8 cellular contexts compared by ENCODE assay signal in genomic region chr10:5434017-5434753, GRCh38. TPM values are rescaled to one million over a fixed set of nuclear protein-coding genes. Genes with fewer than 3 reads are reported as not detected.
A peak's percentile ranks its signal among the peaks of the same experiment; 100 is the strongest.
DNase-seq lines count a peak whose midpoint lies in the region; ATAC-seq and TF ChIP-seq lines count a peak whose summit lies in the region.

No MANE protein-coding gene starts in this region.

- no CpG with 5 or more reads among the region's 3 CpGs for WGBS in trophoblast cell (ENCODE audit: extremely low coverage, insufficient coverage, insufficient read length)

- no peak overlapping the region for H2BK12ac ChIP-seq in trophoblast cell (ENCODE audit: low read length)

- ATAC-seq in GM18873 (IDR thresholded peaks at IDR 0.05; ENCODE audit: low FRiP score, unreplicated experiment) = no peak

- no peak overlapping the region for H3K4ac ChIP-seq in trophoblast cell (ENCODE audit: low read depth, low read length)

- no peak overlapping the region for H3K9ac ChIP-seq in trophoblast cell (ENCODE audit: low read length)

- peaks cover 0 to 1% of the 10 kb centered on the region in 2 experiments for H3K36me3 ChIP-seq in trophoblast cell (ENCODE audit: control insufficient read depth in 1 of 2, insufficient read depth in 2 of 2, low read length in 2 of 2)

- H4K8ac ChIP-seq in trophoblast cell (ENCODE audit: low read depth, low read length) = no peak overlapping the region

- H3K18ac ChIP-seq in trophoblast cell (ENCODE audit: low read length) = no peak overlapping the region

- peaks cover 5% of the 10 kb centered on the region for H3K9me3 Mint-ChIP-seq in T-helper 1 cell treated with Interleukin-12 subunit alpha and Interleukin-12 subunit beta and Interleukin-4 antibody, amounts not matched to agents 30 μg/mL and 1 μg/mL, for 36 hours

- no peak overlapping the region for H3K4me3 ChIP-seq in AG09309 (ENCODE audit: control insufficient read depth, low read depth, low read length)
- no peak overlapping the region for H3K4me3 ChIP-seq in Jurkat, Clone E6-1 (ENCODE audit: low read length)
- no peak overlapping the region for H3K4me3 ChIP-seq in fibroblast of the aortic adventitia (ENCODE audit: low read depth, low read length)
- H3K4me3 ChIP-seq in trophoblast cell (ENCODE audit: low read depth, low read length) = no peak overlapping the region

- H3K9me3 ChIP-seq in trophoblast cell (ENCODE audit: insufficient read depth, low read depth, low read length) = no peaks in the 10 kb centered on the region

- TF ChIP-seq CTCF in AG09309 (IDR thresholded peaks at IDR 0.05; ENCODE audit: control insufficient read depth, insufficient read depth, low read depth, low read length, missing control alignments) = peak; percentile 66
- TF ChIP-seq CTCF in GM12872 (IDR thresholded peaks at IDR 0.05; ENCODE audit: insufficient read depth, low read depth, low read length) = peak; percentile 65; the same call in 2 of the 3 replicates
- peak; percentile 70 for TF ChIP-seq CTCF in fibroblast of the aortic adventitia (IDR thresholded peaks at IDR 0.05; ENCODE audit: insufficient read depth, low read length)

- H2BK120ac ChIP-seq in trophoblast cell (ENCODE audit: insufficient read depth, low read length, poor library complexity) = no peak overlapping the region

- H4K91ac ChIP-seq in trophoblast cell (ENCODE audit: low read depth, low read length) = no peak overlapping the region

- peaks cover 12% of the 10 kb centered on the region for H3K4me1 Mint-ChIP-seq in T-helper 1 cell treated with Interleukin-12 subunit alpha and Interleukin-12 subunit beta and Interleukin-4 antibody, amounts not matched to agents 30 μg/mL and 1 μg/mL, for 36 hours (ENCODE audit: low read depth)

- H3K27me3 ChIP-seq in trophoblast cell (ENCODE audit: insufficient read depth, low read length) = no peaks in the 10 kb centered on the region

- peaks cover 0 to 2% of the 10 kb centered on the region in 2 experiments for H3K4me1 ChIP-seq in trophoblast cell (ENCODE audit: control insufficient read depth in 1 of 2, insufficient read depth in 2 of 2, low read length in 2 of 2)

- H3K27me3 Mint-ChIP-seq in T-helper 1 cell treated with Interleukin-12 subunit alpha and Interleukin-12 subunit beta and Interleukin-4 antibody, amounts not matched to agents 30 μg/mL and 1 μg/mL, for 36 hours (ENCODE audit: low read depth) = no peaks in the 10 kb centered on the region

- H3K79me1 ChIP-seq in trophoblast cell (ENCODE audit: low read length) = no peaks in the 10 kb centered on the region

- no peak overlapping the region for H3K4me3 Mint-ChIP-seq in T-helper 1 cell treated with Interleukin-12 subunit alpha and Interleukin-12 subunit beta and Interleukin-4 antibody, amounts not matched to agents 30 μg/mL and 1 μg/mL, for 36 hours

- no peak overlapping the region for H3K4me2 ChIP-seq in trophoblast cell (ENCODE audit: low read length)

- H3K27ac ChIP-seq in trophoblast cell (ENCODE audit: low read depth, low read length) = no peak overlapping the region

- H3K14ac ChIP-seq in trophoblast cell (ENCODE audit: low read length) = no peak overlapping the region

- H2BK5ac ChIP-seq in trophoblast cell (ENCODE audit: low read depth, low read length, poor library complexity) = no peak overlapping the region

- H3K79me2 ChIP-seq in trophoblast cell (ENCODE audit: control insufficient read depth, insufficient read depth, low read length, poor library complexity) = no peaks in the 10 kb centered on the region

- no peak overlapping the region for H2AK5ac ChIP-seq in trophoblast cell (ENCODE audit: low read length)

- H3K23ac ChIP-seq in trophoblast cell (ENCODE audit: low read length) = no peak overlapping the region

- H3K27ac Mint-ChIP-seq in T-helper 1 cell treated with Interleukin-12 subunit alpha and Interleukin-12 subunit beta and Interleukin-4 antibody, amounts not matched to agents 30 μg/mL and 1 μg/mL, for 36 hours = peak overlapping the region; percentile 46

- peaks cover 18% of the 10 kb centered on the region for H3K36me3 Mint-ChIP-seq in T-helper 1 cell treated with Interleukin-12 subunit alpha and Interleukin-12 subunit beta and Interleukin-4 antibody, amounts not matched to agents 30 μg/mL and 1 μg/mL, for 36 hours (ENCODE audit: low read depth)

- H4K12ac ChIP-seq in trophoblast cell (ENCODE audit: low read depth, low read length) = peak overlapping the region; percentile 1

- DNase-seq in AG09309 (ENCODE audit: low read depth) (no peak), fibroblast of the aortic adventitia (ENCODE audit: low read depth) (peak; percentile 83), trophoblast cell (peak in 1 of 2 donors; percentile 70), activated gamma-delta T cell treated with Interleukin-2 at 50 U/mL for 16 hours (no peak)
- DNase-seq in Jurkat, Clone E6-1 (ENCODE audit: low read depth, low spot score) = peak; percentile 49

- H2AFZ ChIP-seq in trophoblast cell (ENCODE audit: insufficient read depth, low read length, poor library complexity) = no peak overlapping the region

RNA-seq across cellular contexts. Expression of gene NET1, which starts 21.8 kb away (rescaled TPM):
- 24.6 TPM for polyA plus RNA-seq in Jurkat, Clone E6-1 (2012; ENCODE audit: insufficient read depth, insufficient read length)
- total RNA-seq in fibroblast of the aortic adventitia (ENCODE audit: low replicate concordance) = 16.6 and 33.9 TPM in 2 replicates
- 234 and 252 TPM in 2 replicates for polyA plus RNA-seq in trophoblast cell (2013)

RNA-seq across cellular contexts. Expression of gene TUBAL3, which starts 29.6 kb away (rescaled TPM):
- 3.3 TPM for polyA plus RNA-seq in Jurkat, Clone E6-1 (2012; ENCODE audit: insufficient read depth, insufficient read length)
- not detected in 2 replicates for total RNA-seq in fibroblast of the aortic adventitia (ENCODE audit: low replicate concordance)
- 0.67 and 0.74 TPM in 2 replicates for polyA plus RNA-seq in trophoblast cell (2013)

Comparison
In these comparisons a context has a peak if more than half of its experiments do, and no peak if none do; other contexts are left out.
1. DNase-seq: peak in Jurkat, Clone E6-1 (single experiment) and fibroblast of the aortic adventitia (single experiment); none in AG09309 (single experiment) and activated gamma-delta T cell treated with Interleukin-2 at 50 U/mL for 16 hours (single experiment).
2. Peak in every context shown above with its lines, with median percentiles within 50 percentile points of each other: CTCF ChIP-seq.